In genomic region chr2:233124449-233125080, GRCh38 we compare ENCODE assay signal across 12 cellular contexts.
DNase-seq lines count a peak whose midpoint lies in the region; ATAC-seq, FAIRE-seq and TF ChIP-seq lines count a peak whose summit lies in the region.
"Had no signal": no experiment of that assay in that cellular context is flagged by ENCODE, and none has a peak within 500 bp of the region (broad histone marks: within the 10 kb centered on the region; RNA-seq: fewer than 3 reads in every experiment).

No MANE protein-coding gene starts in this region.

- H3K27ac ChIP-seq in esophagus squamous epithelium (peak overlapping the region in 1 of 4 donors; percentile 9), H9 (ENCODE audit: insufficient read length, low read depth, low read length) (no peak overlapping the region)

- no peak overlapping the region for H2BK20ac ChIP-seq in H9 (ENCODE audit: low read depth, low read length, poor library complexity, severe bottlenecking)

- H3K9ac ChIP-seq in H9 (ENCODE audit: extremely low read depth, insufficient read length, low read length) = no peak overlapping the region

- no peaks in the 10 kb centered on the region for H3K79me1 ChIP-seq in H9 (ENCODE audit: insufficient read depth, low read depth, low read length, poor library complexity, severe bottlenecking)

- ATAC-seq in GM19452 (IDR thresholded peaks at IDR 0.05; ENCODE audit: unreplicated experiment) (peak; percentile 90), HG03097 (IDR thresholded peaks at IDR 0.05; ENCODE audit: low FRiP score, unreplicated experiment) (peak; percentile 78)

- H4K5ac ChIP-seq in H9 (ENCODE audit: insufficient read length, low read depth, low read length) = no peak overlapping the region

- no peak overlapping the region for H3K4ac ChIP-seq in H9 (ENCODE audit: low read depth, low read length)

- no peak overlapping the region for H2AK5ac ChIP-seq in H9 (ENCODE audit: insufficient read length, low read length)

- no peak overlapping the region for H3K18ac ChIP-seq in H9 (ENCODE audit: insufficient read length, low read depth, low read length)

- no peak for FAIRE-seq in frontal cortex (lab: Jason Lieb, UNC)
- FAIRE-seq: keratinocyte had no signal

- no peak overlapping the region for H4K8ac ChIP-seq in H9 (replicated peaks; ENCODE audit: insufficient read length, low read depth, low read length)

- no peak overlapping the region for H4K91ac ChIP-seq in H9 (ENCODE audit: insufficient read length, low read depth, low read length)

- peaks cover 0 to 17% (median 0%) of the 10 kb centered on the region in 3 donors for H3K36me3 ChIP-seq in esophagus squamous epithelium

- no peak overlapping the region for H2BK120ac ChIP-seq in H9 (ENCODE audit: low read depth, low read length, poor library complexity, severe bottlenecking)

- no peak overlapping the region for H3T11ph ChIP-seq in H9 (ENCODE audit: low read length)

- H3K9me3 ChIP-seq in esophagus squamous epithelium = no peaks in the 10 kb centered on the region
- no peaks in the 10 kb centered on the region for H3K9me3 ChIP-seq in H9 (ENCODE audit: control insufficient read depth, low read depth, low read length)

- no peak overlapping the region for H3K4me2 ChIP-seq in H9 (ENCODE audit: insufficient read depth, insufficient read length, low read length)

- peaks cover 0 to 7% (median 0%) of the 10 kb centered on the region in 4 donors for H3K27me3 ChIP-seq in esophagus squamous epithelium
- H3K27me3 ChIP-seq in H9 (ENCODE audit: insufficient read depth, low read length) = no peaks in the 10 kb centered on the region

- TF ChIP-seq CTCF in GM10266 (IDR thresholded peaks at IDR 0.05; ENCODE audit: control insufficient read depth, insufficient read depth, low read depth, missing control alignments) (no peak), esophagus squamous epithelium (IDR thresholded peaks at IDR 0.05) (no peak), H9 (conservative IDR thresholded peaks at IDR 0.05) (no peak)

- H3K4me3 Mint-ChIP-seq in H9 = no peak overlapping the region; a peak in 1 of 5 replicates
- H3K4me3 Mint-ChIP-seq: activated CD4-positive, alpha-beta T cell treated with anti-CD3 and anti-CD28 coated beads, Interleukin-2, amount 10 ng/mL, durations not matched to agents 7 days and 5 days; central memory CD8-positive, alpha-beta T cell had no signal

- DNase-seq in GM10266 (ENCODE audit: extremely low spot score) = peak; percentile 65
- peak; percentile 26 for DNase-seq in esophagus squamous epithelium (lab: John Stamatoyannopoulos, UW)
- no peak for DNase-seq in NCI-H2171 treated with DMSO at 0.1 percent for 48 hours (lab: John Stamatoyannopoulos, UW)
- DNase-seq in H9 = no peak
- DNase-seq in frontal cortex (ENCODE audit: low spot score in 2 of 2) = no peak
- DNase-seq in ecto neural progenitor cell (ENCODE audit: low spot score) = no peak
- DNase-seq: activated CD4-positive, alpha-beta T cell treated with anti-CD3 and anti-CD28 coated beads, Interleukin-2, amount 10 ng/mL, durations not matched to agents 7 days and 5 days; NCI-H1105 had no signal

- no peak overlapping the region for H2AFZ ChIP-seq in H9 (ENCODE audit: low read length)

- no peak overlapping the region for H2BK12ac ChIP-seq in H9 (ENCODE audit: insufficient read length, low read depth, low read length)

- H3K79me2 ChIP-seq in H9 (ENCODE audit: insufficient read depth, low read length) = no peaks in the 10 kb centered on the region

- H2BK5ac ChIP-seq in H9 (ENCODE audit: insufficient read length, low read length) = no peak overlapping the region

- H3K27ac Mint-ChIP-seq in H9 = peak overlapping the region in 1 of 3 experiments; percentile 15; a peak in 1 of 7 replicates
- H3K27ac Mint-ChIP-seq: activated CD4-positive, alpha-beta T cell treated with anti-CD3 and anti-CD28 coated beads, Interleukin-2, amount 10 ng/mL, durations not matched to agents 7 days and 5 days had no signal

- 89 to 91% methylated on average over 8 to 14 of the region's 19 CpGs for WGBS in esophagus squamous epithelium, 2 donors
- WGBS in H9 (ENCODE audit: extremely low coverage, insufficient read length, low lambda C conversion rate) = no CpG with 5 or more reads among the region's 19 CpGs

- no peak overlapping the region for H3K23ac ChIP-seq in H9 (ENCODE audit: insufficient read length, low read depth, low read length)

- TF ChIP-seq POLR2A in esophagus squamous epithelium (IDR thresholded peaks at IDR 0.05) = no peak

- H3K4me1 ChIP-seq in esophagus squamous epithelium (no peaks in the 10 kb centered on the region), H9 (ENCODE audit: insufficient read depth, low read length) (no peaks in the 10 kb centered on the region)

- no peak overlapping the region; the same call in 1 of the 2 replicates for H3K14ac ChIP-seq in H9 (ENCODE audit: insufficient read depth, low read length)

- H4K20me1 ChIP-seq in H9 (ENCODE audit: control insufficient read depth, insufficient read depth, insufficient read length) = no peaks in the 10 kb centered on the region

- no peak overlapping the region for H3K56ac ChIP-seq in H9 (ENCODE audit: insufficient read length, low read depth, low read length)

- H3K27me3 Mint-ChIP-seq in H9 (ENCODE audit: low read depth) = no peaks in the 10 kb centered on the region
- H3K27me3 Mint-ChIP-seq: activated CD4-positive, alpha-beta T cell treated with anti-CD3 and anti-CD28 coated beads, Interleukin-2, amount 10 ng/mL, durations not matched to agents 7 days and 5 days; central memory CD8-positive, alpha-beta T cell had no signal

- no peaks in the 10 kb centered on the region; a peak in 1 of 5 replicates for H3K9me3 Mint-ChIP-seq in H9
- H3K9me3 Mint-ChIP-seq: activated CD4-positive, alpha-beta T cell treated with anti-CD3 and anti-CD28 coated beads, Interleukin-2, amount 10 ng/mL, durations not matched to agents 7 days and 5 days; central memory CD8-positive, alpha-beta T cell had no signal

- H3K4me3 ChIP-seq in esophagus squamous epithelium = no peak overlapping the region

- intact Hi-C loops in esophagus squamous epithelium (cut with DNase I) = no loop called here

- H3K4me1 Mint-ChIP-seq in H9 = peaks cover 4 to 5% of the 10 kb centered on the region in 2 experiments

- H3K36me3 Mint-ChIP-seq in H9 (ENCODE audit: insufficient read depth in 1 of 3, low read depth in 3 of 3) = no peaks in the 10 kb centered on the region

- H3K23me2 ChIP-seq in H9 (ENCODE audit: insufficient read length, low read depth, low read length, poor library complexity, severe bottlenecking) = no peaks in the 10 kb centered on the region

- H2BK15ac ChIP-seq in H9 (ENCODE audit: low read depth, low read length) = no peak overlapping the region

Comparison
In these comparisons a context has a peak if more than half of its experiments do, and no peak if none do; other contexts are left out.
1. DNase-seq: peak in GM10266 (single experiment) and esophagus squamous epithelium (single experiment); none in NCI-H2171 treated with DMSO at 0.1 percent for 48 hours (single experiment), H9 (single experiment), frontal cortex (0 of 2) and ecto neural progenitor cell (single experiment).